25 cellular contexts compared by ENCODE assay signal in genomic region chr10:44060719-44061118, GRCh38.
DNase-seq lines count a peak whose midpoint lies in the region; ATAC-seq and TF ChIP-seq lines count a peak whose summit lies in the region.
"Had no signal": no experiment of that assay in that cellular context is flagged by ENCODE, and none has a peak within 500 bp of the region (broad histone marks: within the 10 kb centered on the region; RNA-seq: fewer than 3 reads in every experiment).

No MANE protein-coding gene starts in this region.

- peak overlapping the region; percentile 15 for H3K18ac ChIP-seq in neuronal stem cell (ENCODE audit: low read length)

- no peak overlapping the region for H3K4me3 ChIP-seq in HEK293 (ENCODE audit: low read depth, low read length)
- H3K4me3 ChIP-seq in esophagus muscularis mucosa: no peak overlapping the region
- H3K4me3 ChIP-seq in neuronal stem cell (ENCODE audit: low read length in 2 of 2): no peak overlapping the region
- H3K4me3 ChIP-seq in left ventricle myocardium inferior: no peak overlapping the region
- H3K4me3 ChIP-seq: BLaER1 had no signal

- peak overlapping the region; percentile 40 to 43 (median 43) for H3K27ac Mint-ChIP-seq in nephron
- H3K27ac Mint-ChIP-seq: CD4-positive, alpha-beta memory T cell; CD4-positive, CD25-positive, alpha-beta regulatory T cell had no signal

- no peaks in the 10 kb centered on the region for H3K9me3 Mint-ChIP-seq in nephron
- H3K9me3 Mint-ChIP-seq: CD8-positive, alpha-beta memory T cell had no signal

- ATAC-seq in GM18868 (IDR thresholded peaks at IDR 0.05; ENCODE audit: unreplicated experiment): no peak

- H3K4me3 Mint-ChIP-seq in nephron: no peak overlapping the region
- H3K4me3 Mint-ChIP-seq: CD14-positive monocyte; CD4-positive, alpha-beta memory T cell; CD4-positive, CD25-positive, alpha-beta regulatory T cell; CD8-positive, alpha-beta memory T cell had no signal

- POLR2A ChIA-PET in HEK293 (lab: Yijun Ruan, JAX): no interaction called here

- H3K36me3 ChIP-seq in HEK293 (ENCODE audit: control insufficient read depth in 2 of 2, insufficient read depth in 1 of 2, low read length in 2 of 2) (no peaks in the 10 kb centered on the region), esophagus muscularis mucosa (no peaks in the 10 kb centered on the region), neuronal stem cell (replicated peaks in 1 of 2; ENCODE audit: control insufficient read depth in 2 of 2, insufficient read depth in 2 of 2, low read length in 2 of 2) (no peaks in the 10 kb centered on the region), left ventricle myocardium inferior (no peaks in the 10 kb centered on the region)
- H3K36me3 ChIP-seq: BE2C, BLaER1 had no signal

- H3K27ac ChIP-seq in HEK293 (ENCODE audit: extremely low read depth, low read depth, low read length) (no peak overlapping the region), esophagus muscularis mucosa (replicated peaks in 1 of 4) (no peak overlapping the region), neuronal stem cell (replicated peaks; ENCODE audit: low read length) (no peak overlapping the region), left ventricle myocardium inferior (replicated peaks) (no peak overlapping the region)
- H3K27ac ChIP-seq: BLaER1 had no signal

- H3K36me3 Mint-ChIP-seq in nephron (ENCODE audit: low read depth): no peaks in the 10 kb centered on the region
- H3K36me3 Mint-ChIP-seq: CD14-positive monocyte; CD4-positive, alpha-beta memory T cell; CD4-positive, CD25-positive, alpha-beta regulatory T cell; CD8-positive, alpha-beta memory T cell had no signal

- no peak overlapping the region for H3K4ac ChIP-seq in neuronal stem cell (ENCODE audit: low read length)

- TF ChIP-seq POLR2A in esophagus muscularis mucosa (IDR thresholded peaks at IDR 0.05; ENCODE audit: low read depth): no peak

- H3K27me3 ChIP-seq in esophagus muscularis mucosa (peaks cover 0 to 4% (median 0%) of the 10 kb centered on the region in 4 donors), neuronal stem cell (ENCODE audit: control insufficient read depth in 3 of 3, insufficient read depth in 3 of 3, low read depth in 1 of 3, low read length in 3 of 3) (no peaks in the 10 kb centered on the region), left ventricle myocardium inferior (ENCODE audit: low read depth) (no peaks in the 10 kb centered on the region)
- H3K27me3 ChIP-seq: BE2C, BLaER1 had no signal

- no peaks in the 10 kb centered on the region for H3K79me1 ChIP-seq in neuronal stem cell (ENCODE audit: low read depth, low read length)

- H3K9me3 ChIP-seq in HEK293 (ENCODE audit: control insufficient read depth, insufficient read depth, low read depth, low read length) (no peaks in the 10 kb centered on the region), esophagus muscularis mucosa (no peaks in the 10 kb centered on the region), neuronal stem cell (replicated peaks in 1 of 2; ENCODE audit: control insufficient read depth in 2 of 2, insufficient read depth in 1 of 2, low read depth in 1 of 2, low read length in 2 of 2) (no peaks in the 10 kb centered on the region), left ventricle myocardium inferior (replicated peaks) (no peaks in the 10 kb centered on the region)
- H3K9me3 ChIP-seq: BE2C, BLaER1 had no signal

- H4K8ac ChIP-seq in neuronal stem cell (ENCODE audit: low read depth, low read length): no peak overlapping the region

- 95% methylated on average over 2 of the region's 2 CpGs for WGBS in esophagus muscularis mucosa
- no CpG with 5 or more reads among the region's 2 CpGs for WGBS in neuronal stem cell (ENCODE audit: extremely low coverage in 2 of 2, insufficient read length in 2 of 2, insufficient replicate concordance in 1 of 2), 2 donors

- no peaks in the 10 kb centered on the region for H3K4me1 ChIP-seq in HEK293 (ENCODE audit: control insufficient read depth, insufficient read depth, low read length)
- H3K4me1 ChIP-seq in esophagus muscularis mucosa: peaks cover 10 to 24% (median 22%) of the 10 kb centered on the region in 4 donors
- H3K4me1 ChIP-seq in neuronal stem cell (ENCODE audit: control insufficient read depth in 2 of 2, insufficient read depth in 1 of 2, low read depth in 1 of 2, low read length in 2 of 2): peaks cover 0 to 18% of the 10 kb centered on the region in 2 donors
- H3K4me1 ChIP-seq in left ventricle myocardium inferior: peaks cover 12% of the 10 kb centered on the region
- H3K4me1 ChIP-seq: BE2C, BLaER1 had no signal

- no peak overlapping the region for H3K9ac ChIP-seq in neuronal stem cell (ENCODE audit: low read depth, low read length, poor library complexity)
- H3K9ac ChIP-seq: BLaER1 had no signal

- DNase-seq in esophagus muscularis mucosa (ENCODE audit: extremely low spot score) (peak; percentile 80), neuronal stem cell (ENCODE audit: low spot score) (no peak), left ventricle myocardium inferior (no peak), SIG-M5 (lab: John Stamatoyannopoulos, UW) (no peak)
- no peak for DNase-seq in stimulated activated CD4-positive, alpha-beta T cell treated with anti-CD3 and anti-CD28 coated beads, Interleukin-2, amount 100 ng/mL, for 48 hours
- DNase-seq: 8988T; ACHN; BE2C; C1 segment of cervical spinal cord; CD4-positive, alpha-beta memory T cell; CD4-positive, CD25-positive, alpha-beta regulatory T cell; CD8-positive, alpha-beta memory T cell; COR-L47; DMS 273 treated with DMSO at 0.1 percent for 48 hours; DMS153; DMS53; DMS79; DND-41; EL; GF-D8 had no signal

- no peak overlapping the region for H2BK15ac ChIP-seq in neuronal stem cell (ENCODE audit: low read length)

- no peak overlapping the region for H2BK12ac ChIP-seq in neuronal stem cell (ENCODE audit: low read length)

- H2AK5ac ChIP-seq in neuronal stem cell (ENCODE audit: low read depth, low read length): no peak overlapping the region

- peaks cover 33% of the 10 kb centered on the region for H3K27me3 Mint-ChIP-seq in nephron (ENCODE audit: low read depth)

- no peak overlapping the region for H2BK120ac ChIP-seq in neuronal stem cell (ENCODE audit: low read depth, low read length)

- TF ChIP-seq CTCF in HEK293 (tag by site-specific recombination; IDR thresholded peaks at IDR 0.05) (no peak), esophagus muscularis mucosa (IDR thresholded peaks at IDR 0.05) (no peak), nephron (IDR thresholded peaks at IDR 0.05; ENCODE audit: unreplicated experiment in 3 of 3) (no peak), left ventricle myocardium inferior (IDR thresholded peaks at IDR 0.05; ENCODE audit: borderline replicate concordance) (no peak)

- no peak for TF ChIP-seq EP300 in esophagus muscularis mucosa (IDR thresholded peaks at IDR 0.05)

- no peak overlapping the region for H3K23ac ChIP-seq in neuronal stem cell (ENCODE audit: low read depth, low read length, poor library complexity)

- peaks cover 49% of the 10 kb centered on the region for H3K4me1 Mint-ChIP-seq in nephron
- H3K4me1 Mint-ChIP-seq: CD14-positive monocyte; CD4-positive, alpha-beta memory T cell; CD4-positive, CD25-positive, alpha-beta regulatory T cell; CD8-positive, alpha-beta memory T cell had no signal

- no peak overlapping the region for H3K14ac ChIP-seq in neuronal stem cell (ENCODE audit: low read length)

- intact Hi-C loops in esophagus muscularis mucosa (cut with DNase I) (no loop called here), left ventricle myocardium inferior (cut with micrococcal nuclease) (no loop called here)

- H3K4me2 ChIP-seq in neuronal stem cell (ENCODE audit: insufficient read depth, low read length, poor library complexity, severe bottlenecking): no peak overlapping the region
- H3K4me2 ChIP-seq: BLaER1 had no signal

- H2AFZ ChIP-seq in neuronal stem cell (ENCODE audit: low read length): no peak overlapping the region

- H4K91ac ChIP-seq in neuronal stem cell (ENCODE audit: low read depth, low read length, poor library complexity): no peak overlapping the region

- H2BK5ac ChIP-seq in neuronal stem cell (ENCODE audit: low read length): no peak overlapping the region

- CTCF ChIA-PET in HEK293 (lab: Yijun Ruan, JAX): interaction anchor here (0.5 kb wide), 1 partner anchor 326 kb away, joined by 3 read pairs; no protein-coding TSS in a partner anchor

TF ChIP-seq in HEK293, 187 proteins besides CTCF, POLR2A, EP300 and RAD21:
- TF ChIP-seq YY2 (tag by site-specific recombination; IDR thresholded peaks at IDR 0.05): no peak
- no peak for TF ChIP-seq ZNF10 (tag by site-specific recombination; IDR thresholded peaks at IDR 0.05)
- TF ChIP-seq ZNF473 (tag by site-specific recombination; IDR thresholded peaks at IDR 0.05): no peak
- no peak for TF ChIP-seq ZNF548 (tag by site-specific recombination; IDR thresholded peaks at IDR 0.05)
- peak; percentile 67 for TF ChIP-seq ZNF341 (tag by site-specific recombination; IDR thresholded peaks at IDR 0.05; ENCODE audit: low read depth)
- TF ChIP-seq ZNF202 (tag by site-specific recombination; IDR thresholded peaks at IDR 0.05; ENCODE audit: borderline replicate concordance): no peak
- TF ChIP-seq ZNF19 (tag by site-specific recombination; IDR thresholded peaks at IDR 0.05; ENCODE audit: low read depth): no peak
